ENCODE assay signal across 30 cellular contexts in genomic region chr2:44839370-44839769, GRCh38.
"Had no signal": no experiment of that assay in that cellular context is flagged by ENCODE, and none has a peak within 500 bp of the region (broad histone marks: within the 10 kb centered on the region; RNA-seq: fewer than 3 reads in every experiment).

No MANE protein-coding gene starts in this region.

- H3K4me3 Mint-ChIP-seq: immature natural killer cell; natural killer cell; nephron progenitor cell; neural progenitor cell; stimulated activated effector memory CD8-positive, alpha-beta T cell treated with anti-CD3 and anti-CD28 coated beads, Interleukin-12 subunit alpha, Interleukin-12 subunit beta, amount 100 ng/mL, for 72 hours; stimulated activated naive CD8-positive, alpha-beta T cell treated with anti-CD3 and anti-CD28 coated beads, Interleukin-15, Interleukin-2, amounts not matched to agents 100 ng/mL and 50 ng/mL, for 24 hours had no signal

- H3K4me1 Mint-ChIP-seq: immature natural killer cell, naive B cell, natural killer cell had no signal

- H3K9me3 Mint-ChIP-seq: natural killer cell; stimulated activated naive CD8-positive, alpha-beta T cell treated with anti-CD3 and anti-CD28 coated beads, Interleukin-15, Interleukin-2, amounts not matched to agents 100 ng/mL and 50 ng/mL, for 24 hours had no signal

- H3K36me3 Mint-ChIP-seq: immature natural killer cell; natural killer cell; neural progenitor cell; stimulated activated effector memory CD8-positive, alpha-beta T cell treated with anti-CD3 and anti-CD28 coated beads, Interleukin-12 subunit alpha, Interleukin-12 subunit beta, amount 100 ng/mL, for 72 hours had no signal

- H3K4me1 ChIP-seq: left lung, lower lobe of right lung, pancreas, prostate gland, suprapubic skin, tibial artery, upper lobe of right lung had no signal

- H3K4me3 ChIP-seq: left lung, lower lobe of right lung, neural progenitor cell, pancreas, prostate gland, skin epidermis, suprapubic skin, thoracic aorta, tibial artery, upper lobe of right lung had no signal

- H3K36me3 ChIP-seq: left lung, lower lobe of right lung, neural progenitor cell, pancreas, prostate gland, suprapubic skin, thoracic aorta, tibial artery, upper lobe of right lung had no signal

- H3K9ac ChIP-seq: neural progenitor cell had no signal

- H3K27ac ChIP-seq: left lung, lower lobe of right lung, neural progenitor cell, pancreas, prostate gland, skin epidermis, suprapubic skin, thoracic aorta, tibial artery, upper lobe of right lung had no signal

- H3K9me3 ChIP-seq: left lung, pancreas, prostate gland, suprapubic skin, thoracic aorta, upper lobe of right lung had no signal

- DNase-seq: hippocampal formation; immature natural killer cell; kidney; left colon; left lung; lower lobe of right lung; mammary epithelial cell; mesenchymal stem cell; naive B cell; natural killer cell; nephron progenitor cell; pancreas; posterior cingulate gyrus; retina; right cardiac atrium; stimulated activated CD4-positive, alpha-beta T cell treated with anti-CD3 and anti-CD28 coated beads, Interleukin-12 subunit alpha, Interleukin-12 subunit beta, amount 100 ng/mL, for 4 hours; stimulated activated CD4-positive, alpha-beta T cell treated with anti-CD3 and anti-CD28 coated beads, Interleukin-15, amount 100 ng/mL, for 24 hours; stimulated activated CD4-positive, alpha-beta T cell treated with anti-CD3 and anti-CD28 coated beads, Interleukin-4, amount 100 ng/mL, for 24 hours; stimulated activated naive CD4-positive, alpha-beta T cell; tibial artery; trophoblast cell; upper lobe of right lung had no signal

- H3K27ac Mint-ChIP-seq: immature natural killer cell; naive B cell; natural killer cell; nephron progenitor cell; neural progenitor cell; stimulated activated effector memory CD8-positive, alpha-beta T cell treated with anti-CD3 and anti-CD28 coated beads, Interleukin-12 subunit alpha, Interleukin-12 subunit beta, amount 100 ng/mL, for 72 hours; stimulated activated naive CD8-positive, alpha-beta T cell treated with anti-CD3 and anti-CD28 coated beads, Interleukin-15, Interleukin-2, amounts not matched to agents 100 ng/mL and 50 ng/mL, for 24 hours had no signal

- H3K27me3 ChIP-seq: neural progenitor cell, pancreas, suprapubic skin, upper lobe of right lung had no signal

- ATAC-seq: left colon; left lung; lower lobe of right lung; natural killer cell; right cardiac atrium; sciatic nerve; stimulated activated effector memory CD8-positive, alpha-beta T cell treated with anti-CD3 and anti-CD28 coated beads, Interleukin-12 subunit alpha, Interleukin-12 subunit beta, amount 100 ng/mL, for 72 hours; upper lobe of right lung had no signal
